ENCODE assay signal across 17 cellular contexts in genomic region chr3:176734146-176734545, GRCh38.
"Had no signal": no experiment of that assay in that cellular context is flagged by ENCODE, and none has a peak within 500 bp of the region (broad histone marks: within the 10 kb centered on the region; RNA-seq: fewer than 3 reads in every experiment).

No MANE protein-coding gene starts in this region.

- H3K4me3 Mint-ChIP-seq: activated T-cell treated with anti-CD3 and anti-CD28 coated beads, Interleukin-2, amount 50 U/mL, for 4 hours; immature natural killer cell; mesothelial cell of epicardium; neural crest cell had no signal

- H3K9me3 ChIP-seq: esophagus muscularis mucosa, lower lobe of right lung had no signal

- H3K36me3 ChIP-seq: esophagus muscularis mucosa, lower lobe of right lung had no signal

- H3K4me3 ChIP-seq: esophagus muscularis mucosa, hepatocyte, lower lobe of right lung had no signal

- H3K27ac Mint-ChIP-seq: activated naive CD4-positive, alpha-beta T cell treated with anti-CD3 and anti-CD28 coated beads, Interleukin-2, amount 50 U/mL, for 72 hours; immature natural killer cell; mesothelial cell of epicardium had no signal

- H3K36me3 Mint-ChIP-seq: activated naive CD4-positive, alpha-beta T cell treated with anti-CD3 and anti-CD28 coated beads, Interleukin-2, amount 50 U/mL, for 72 hours; immature natural killer cell; mesothelial cell of epicardium had no signal

- H3K4me1 Mint-ChIP-seq: immature natural killer cell, neural crest cell had no signal

- H3K27me3 ChIP-seq: esophagus muscularis mucosa, hepatocyte had no signal

- DNase-seq: activated CD4-positive, alpha-beta T cell treated with anti-CD3 and anti-CD28 coated beads for 1 hour; activated CD4-positive, alpha-beta T cell treated with anti-CD3 and anti-CD28 coated beads, Interleukin-2, amount 50 U/mL, for 4 hours; activated effector memory CD4-positive, alpha-beta T cell treated with anti-CD3 and anti-CD28 coated beads, Interleukin-2, amount 50 U/mL, for 16 hours; activated T-cell treated with anti-CD3 and anti-CD28 coated beads, Interleukin-2, amount 50 U/mL, for 4 hours; caudate nucleus; immature natural killer cell; left cardiac atrium; lower lobe of right lung; stimulated activated CD4-positive, alpha-beta T cell treated with anti-CD3 and anti-CD28 coated beads, Interleukin-2, amount 100 ng/mL, for 24 hours; T-helper 1 cell; T1000 had no signal

- ATAC-seq: activated naive CD4-positive, alpha-beta T cell treated with anti-CD3 and anti-CD28 coated beads, Interleukin-2, amount 50 U/mL, for 72 hours; activated T-cell treated with anti-CD3 and anti-CD28 coated beads, Interleukin-2, amount 50 U/mL, for 4 hours; left cardiac atrium; lower lobe of right lung had no signal

- H3K9me3 Mint-ChIP-seq: activated T-cell treated with anti-CD3 and anti-CD28 coated beads, Interleukin-2, amount 50 U/mL, for 4 hours had no signal

- H3K4me1 ChIP-seq: esophagus muscularis mucosa, lower lobe of right lung, parathyroid adenoma had no signal

- H3K27ac ChIP-seq: esophagus muscularis mucosa, hepatocyte, lower lobe of right lung, parathyroid adenoma had no signal
